Comparison of ENCODE assay signal across 8 cellular contexts in genomic region chr2:27408601-27409320, GRCh38. TPM values are rescaled to one million over a fixed set of nuclear protein-coding genes. Genes with fewer than 3 reads are reported as not detected.
DNase-seq lines count a peak whose midpoint lies in the region; ATAC-seq and TF ChIP-seq lines count a peak whose summit lies in the region.

No MANE protein-coding gene starts in this region.

- no peaks in the 10 kb centered on the region for H3K27me3 ChIP-seq in foreskin keratinocyte

- no peak for TF ChIP-seq CTCF in WTC11 (IDR thresholded peaks at IDR 0.05)
- no peak for TF ChIP-seq CTCF in foreskin keratinocyte (conservative IDR thresholded peaks at IDR 0.05)
- no peak for TF ChIP-seq CTCF in osteocyte (IDR thresholded peaks at IDR 0.05)

- H3K4me1 ChIP-seq in foreskin keratinocyte, result peaks cover 4% of the 10 kb centered on the region

- H3K4me3 Mint-ChIP-seq in WTC11 (peak overlapping the region; percentile 84), osteocyte (ENCODE audit: unreplicated experiment) (peak overlapping the region; percentile 89)

- ATAC-seq in GM19467 (IDR thresholded peaks at IDR 0.05; ENCODE audit: unreplicated experiment), result peak; percentile 24
- ATAC-seq in HG03469 (IDR thresholded peaks at IDR 0.05; ENCODE audit: unreplicated experiment), result peak; percentile 7
- peak; percentile 34 for ATAC-seq in WTC11
- ATAC-seq in foreskin keratinocyte, result peak; percentile 63

- H3K27me3 Mint-ChIP-seq in WTC11 (ENCODE audit: low read depth) (peaks cover 13% of the 10 kb centered on the region), osteocyte (ENCODE audit: unreplicated experiment) (no peaks in the 10 kb centered on the region)

- H3K27ac Mint-ChIP-seq in WTC11 (peak overlapping the region; percentile 97), osteocyte (ENCODE audit: unreplicated experiment) (peak overlapping the region; percentile 88)

- in situ Hi-C loops in G401 (cut with HindIII; ENCODE audit: low sequenced_read_pairs), result no loop called here

- POLR2A ChIA-PET in WTC11 (lab: Charles Lee), result interaction anchor here (0.7 to 2.5 kb wide), 4 partner anchors 20 to 390 kb away, joined by 3 to 28 read pairs (median 3); partner anchors contain the start of genes CCDC121, GPN1, NRBP1 and ZNF513

- peak overlapping the region; percentile 52 for H3K27ac ChIP-seq in foreskin keratinocyte

- H3K4me1 Mint-ChIP-seq in WTC11, result peaks cover 18% of the 10 kb centered on the region
- peaks cover 29% of the 10 kb centered on the region for H3K4me1 Mint-ChIP-seq in osteocyte (ENCODE audit: unreplicated experiment)

- H3K9me3 Mint-ChIP-seq in WTC11 (peaks cover 8% of the 10 kb centered on the region), osteocyte (ENCODE audit: unreplicated experiment) (no peaks in the 10 kb centered on the region)

- CTCF ChIA-PET in WTC11 (lab: Charles Lee), result interaction anchor here (1.0 to 3.9 kb wide), 8 partner anchors 8 to 275 kb away, joined by 3 to 52 read pairs (median 4); partner anchors contain the start of genes NRBP1 and ZNF513

- DNase-seq in G401 (ENCODE audit: low spot score) (peak; percentile 5), WTC11 (ENCODE audit: low spot score) (no peak), foreskin keratinocyte (no peak), osteocyte (ENCODE audit: extremely low spot score, unreplicated experiment) (no peak), DMS79 (lab: John Stamatoyannopoulos, UW) (no peak), DMS153 (lab: John Stamatoyannopoulos, UW) (no peak)

- peaks cover 13% of the 10 kb centered on the region for H3K36me3 Mint-ChIP-seq in WTC11
- H3K36me3 Mint-ChIP-seq in osteocyte (ENCODE audit: unreplicated experiment), result peaks cover 4% of the 10 kb centered on the region

TF ChIP-seq in WTC11, 78 proteins besides CTCF, POLR2A, EP300 and RAD21 (continues in another document):
- TF ChIP-seq MLX (CRISPR knock-in tag; IDR thresholded peaks at IDR 0.05) (no peak), FOXK1 (CRISPR knock-in tag; IDR thresholded peaks at IDR 0.05) (no peak), FOXP4 (CRISPR knock-in tag; IDR thresholded peaks at IDR 0.05) (no peak), SOX15 (CRISPR knock-in tag; IDR thresholded peaks at IDR 0.05) (no peak), ESRRA (CRISPR knock-in tag; IDR thresholded peaks at IDR 0.05; ENCODE audit: borderline replicate concordance) (no peak), ZNF423 (CRISPR knock-in tag; IDR thresholded peaks at IDR 0.05) (no peak), TEAD1 (CRISPR knock-in tag; IDR thresholded peaks at IDR 0.05) (no peak), OVOL2 (CRISPR knock-in tag; IDR thresholded peaks at IDR 0.05; ENCODE audit: borderline replicate concordance) (no peak), ERG (CRISPR knock-in tag; IDR thresholded peaks at IDR 0.05) (no peak), HMGXB4 (CRISPR knock-in tag; IDR thresholded peaks at IDR 0.05) (no peak), PREB (CRISPR knock-in tag; IDR thresholded peaks at IDR 0.05; ENCODE audit: borderline replicate concordance) (no peak), RELA (CRISPR knock-in tag; IDR thresholded peaks at IDR 0.05; ENCODE audit: borderline replicate concordance) (no peak), IRF1 (CRISPR knock-in tag; IDR thresholded peaks at IDR 0.05) (no peak)

RNA-seq across cellular contexts. Expression of gene PPM1G, which starts 0.6 kb away (rescaled TPM):
- total RNA-seq in G401 (2014; rRNA removed; shearing (Covaris generic)), result 178 and 244 TPM in 2 replicates
- total RNA-seq in WTC11 (2021) (140 to 193 TPM (median 147 TPM) in 3 replicates), foreskin keratinocyte (128 and 169 TPM in 2 replicates), osteocyte (70.7 and 74.2 TPM in 2 replicates)
- 119 and 149 TPM in 2 replicates for polyA plus RNA-seq in foreskin keratinocyte

RNA-seq across cellular contexts. Expression of gene NRBP1, which starts 19.7 kb away (rescaled TPM):
- 92.4 and 108 TPM in 2 replicates for total RNA-seq in G401 (2014; rRNA removed; shearing (Covaris generic))
- total RNA-seq in WTC11 (2021), result 108 to 110 TPM (median 108 TPM) in 3 replicates
- 98.5 and 104 TPM in 2 replicates for total RNA-seq in foreskin keratinocyte
- polyA plus RNA-seq in foreskin keratinocyte, result 91.5 and 100 TPM in 2 replicates
- 129 and 137 TPM in 2 replicates for total RNA-seq in osteocyte

RNA-seq across cellular contexts. Expression of gene ZNF513, which starts 28.2 kb away (rescaled TPM):
- 20.4 and 23.3 TPM in 2 replicates for total RNA-seq in G401 (2014; rRNA removed; shearing (Covaris generic))
- total RNA-seq in WTC11 (2021) (23.6 to 27.4 TPM (median 24.5 TPM) in 3 replicates), foreskin keratinocyte (10.2 and 12.9 TPM in 2 replicates), osteocyte (15.7 and 19.1 TPM in 2 replicates)
- polyA plus RNA-seq in foreskin keratinocyte, result 13.9 and 14.8 TPM in 2 replicates

RNA-seq across cellular contexts. Expression of gene KRTCAP3, which starts 33.4 kb away (rescaled TPM):
- total RNA-seq in G401 (2014; rRNA removed; shearing (Covaris generic)), result not detected in 2 replicates
- total RNA-seq in WTC11 (2021) (41.9 to 50.0 TPM (median 49.2 TPM) in 3 replicates), foreskin keratinocyte (37.1 and 40.2 TPM in 2 replicates), osteocyte (2.3 and 3.2 TPM in 2 replicates)
- polyA plus RNA-seq in foreskin keratinocyte, result 64.1 and 78.3 TPM in 2 replicates

RNA-seq across cellular contexts. Expression of gene SNX17, which starts 38.3 kb away (rescaled TPM):
- total RNA-seq in G401 (2014; rRNA removed; shearing (Covaris generic)), result 157 and 165 TPM in 2 replicates
- total RNA-seq in WTC11 (2021) (72.5 to 75.3 TPM (median 74.7 TPM) in 3 replicates), foreskin keratinocyte (110 and 111 TPM in 2 replicates), osteocyte (124 and 134 TPM in 2 replicates)
- 129 and 132 TPM in 2 replicates for polyA plus RNA-seq in foreskin keratinocyte

Comparison
In these comparisons a context has a peak if more than half of its experiments do, and no peak if none do; other contexts are left out.
1. ATAC-seq: peak in every context shown above with its lines; median percentile 63 in foreskin keratinocyte; 34 in WTC11; 24 in GM19467; 7 in HG03469.